In genomic region chr2:104878863-104879512, GRCh38 we compare ENCODE assay signal across 2 cellular contexts.
TF ChIP-seq lines count a peak whose summit lies in the region.

No MANE protein-coding gene starts in this region.

TF ChIP-seq in IMR-90, 13 proteins besides CTCF, POLR2A, EP300 and RAD21:
- no peak for TF ChIP-seq MXI1 (IDR thresholded peaks at IDR 0.05; ENCODE audit: borderline replicate concordance, low read depth, low read length)
- TF ChIP-seq CHD1 (IDR thresholded peaks at IDR 0.05; ENCODE audit: low read depth, low read length): no peak
- TF ChIP-seq MAZ (IDR thresholded peaks at IDR 0.05; ENCODE audit: borderline replicate concordance, low read depth, low read length): no peak
- no peak for TF ChIP-seq RCOR1 (IDR thresholded peaks at IDR 0.05; ENCODE audit: insufficient replicate concordance, low read length)
- TF ChIP-seq MAFK (IDR thresholded peaks at IDR 0.05; ENCODE audit: low read depth, low read length): no peak
- TF ChIP-seq SMC3 (IDR thresholded peaks at IDR 0.05; ENCODE audit: low read depth, low read length): no peak
- TF ChIP-seq CEBPB (IDR thresholded peaks at IDR 0.05; ENCODE audit: low read depth, low read length): no peak
- no peak for TF ChIP-seq RFX5 (IDR thresholded peaks at IDR 0.05; ENCODE audit: low read depth, low read length)
- TF ChIP-seq ELK1 (IDR thresholded peaks at IDR 0.05; ENCODE audit: borderline replicate concordance, low read depth, low read length): no peak
- no peak for TF ChIP-seq USF2 (IDR thresholded peaks at IDR 0.05; ENCODE audit: low read depth, low read length)
- no peak for TF ChIP-seq FOS (IDR thresholded peaks at IDR 0.05; ENCODE audit: low read depth, low read length)
- no peak for TF ChIP-seq BHLHE40 (IDR thresholded peaks at IDR 0.05; ENCODE audit: low read depth, low read length)
- TF ChIP-seq NFE2L2 (IDR thresholded peaks at IDR 0.05; ENCODE audit: low read depth, low read length): no peak

TF ChIP-seq in K562, 482 proteins besides CTCF, POLR2A, EP300 and RAD21:
- TF ChIP-seq FOXJ3 (CRISPR knock-in tag; IDR thresholded peaks at IDR 0.05) (no peak), MXD1 (CRISPR knock-in tag; IDR thresholded peaks at IDR 0.05; ENCODE audit: borderline replicate concordance, poor library complexity, severe bottlenecking) (no peak), ZSCAN32 (CRISPR knock-in tag; IDR thresholded peaks at IDR 0.05) (no peak), ZBTB26 (CRISPR knock-in tag; IDR thresholded peaks at IDR 0.05) (0 out of 2 replicates have a peak, but pooled peaks have one; percentile 28), HOXB6 (CRISPR knock-in tag; IDR thresholded peaks at IDR 0.05; ENCODE audit: borderline replicate concordance) (no peak), CTBP1 (IDR thresholded peaks at IDR 0.05; ENCODE audit: borderline replicate concordance) (no peak), ZBTB11 (CRISPR knock-in tag; IDR thresholded peaks at IDR 0.05) (no peak), TEAD1 (CRISPR knock-in tag; IDR thresholded peaks at IDR 0.05) (no peak)
